In the genomic region with DNA sequence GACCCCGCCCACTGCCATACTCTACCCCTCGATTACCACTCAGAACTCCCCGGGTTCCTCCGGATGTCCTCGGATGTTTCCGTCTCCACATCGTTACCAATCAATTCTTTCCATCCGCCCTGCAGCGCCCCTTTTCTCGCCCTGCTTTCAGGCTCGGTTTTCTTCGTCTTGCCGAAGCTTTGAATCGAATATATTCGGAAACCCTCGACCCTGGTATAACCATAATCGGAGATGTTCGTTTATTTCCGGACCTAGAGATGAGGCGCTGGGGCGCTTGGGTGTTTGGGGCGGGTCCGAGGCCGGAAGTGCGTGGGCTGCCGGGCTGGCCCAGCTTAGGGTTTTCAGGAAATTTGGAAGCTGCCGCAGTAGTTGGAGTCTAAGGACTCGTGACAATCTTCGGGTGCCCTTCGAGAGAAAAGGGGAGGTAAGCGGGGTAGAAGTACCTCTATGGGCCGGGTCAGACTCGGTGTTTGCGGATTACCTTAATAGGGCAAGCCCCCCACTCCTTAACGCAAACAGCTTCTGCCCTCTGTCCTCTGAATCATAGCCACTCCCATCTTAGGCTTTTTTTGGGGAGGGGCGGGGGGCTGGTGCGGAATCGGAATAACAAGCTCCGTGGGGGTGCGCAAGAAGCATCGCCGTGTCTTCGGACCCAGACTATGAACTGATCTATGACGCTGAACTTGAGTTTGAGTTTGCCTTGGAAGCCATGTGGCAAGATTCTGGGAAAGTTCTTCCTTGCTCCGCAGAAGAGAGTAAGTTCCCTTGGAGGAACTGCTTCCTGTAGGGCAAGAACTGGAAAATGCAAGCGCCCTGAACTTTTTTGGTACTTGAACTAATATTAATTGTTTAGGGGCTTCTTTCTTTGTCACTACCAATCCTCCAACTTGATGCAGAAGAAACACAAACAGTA, we compare ENCODE assay signal across 1 cellular context.
A peak's percentile ranks its signal among the peaks of the same experiment; 100 is the strongest.
TF ChIP-seq lines count a peak whose summit lies in the region.

A gene with protein sequence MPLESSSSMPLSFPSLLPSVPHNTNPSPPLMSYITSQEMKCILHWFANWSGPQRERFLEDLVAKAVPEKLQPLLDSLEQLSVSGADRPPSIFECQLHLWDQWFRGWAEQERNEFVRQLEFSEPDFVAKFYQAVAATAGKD (plus strand): TSS at position 310 of the 913 bp plus-strand sequence. CDS start 2,154 bp downstream, outside the sequence.

TF ChIP-seq in GM12878, 131 proteins besides CTCF, POLR2A, EP300 and RAD21 (continued from another document):
- TF ChIP-seq SKIL (IDR thresholded peaks at IDR 0.05; ENCODE audit: low read depth, poor library complexity, severe bottlenecking) (peak; percentile 18), POLR2AphosphoS5 (IDR thresholded peaks at IDR 0.05; ENCODE audit: low read length) (peak; percentile 91), CREB1 (IDR thresholded peaks at IDR 0.05; ENCODE audit: low read depth) (peak; percentile 27; the same call in 1 of the 2 replicates), GABPA (IDR thresholded peaks at IDR 0.05; ENCODE audit: low read depth) (0 out of 2 replicates have a peak, but pooled peaks have one; percentile 62), ZNF687 (IDR thresholded peaks at IDR 0.05) (peak; percentile 59), GATAD2B (conservative IDR thresholded peaks at IDR 0.05; ENCODE audit: low read depth) (0 out of 2 replicates have a peak, but pooled peaks have one; percentile 21), TCF12 (IDR thresholded peaks at IDR 0.05; ENCODE audit: low read depth, low read length) (peak; percentile 42; the same call in 1 of the 2 replicates), SUPT20H (IDR thresholded peaks at IDR 0.05; ENCODE audit: borderline replicate concordance, control insufficient read depth, low read depth, low read length) (no peak), MXI1 (IDR thresholded peaks at IDR 0.05; ENCODE audit: low read depth, low read length) (peak; percentile 60), WRNIP1 (IDR thresholded peaks at IDR 0.05; ENCODE audit: borderline replicate concordance, low read depth, low read length) (no peak), SIN3A (IDR thresholded peaks at IDR 0.05; ENCODE audit: low read depth, low read length) (peak; percentile 79; the same call in 1 of the 2 replicates)
